2 cellular contexts compared by ENCODE assay signal in the genomic region with DNA sequence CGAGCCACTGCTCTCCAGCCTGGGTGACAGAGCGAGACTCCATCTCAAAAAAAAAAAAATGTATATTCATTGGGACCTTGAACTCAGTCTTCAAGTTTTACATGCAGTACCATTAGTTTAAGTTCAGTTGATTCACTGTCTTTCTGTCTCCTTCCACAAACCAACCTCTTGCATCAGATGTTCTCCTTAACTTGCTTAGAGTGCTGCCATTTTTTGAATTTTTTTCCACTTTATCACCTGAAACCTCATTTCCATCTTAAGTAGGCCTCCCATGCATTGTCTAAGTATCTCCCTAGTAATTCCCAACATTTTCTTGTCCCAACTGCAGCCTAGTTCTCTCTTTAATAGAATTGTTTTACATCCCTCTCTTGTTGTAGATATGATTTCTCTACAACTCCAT. TPM values are rescaled to one million over a fixed set of nuclear protein-coding genes. Genes with fewer than 3 reads are reported as not detected.
"Had no signal": no experiment of that assay in that cellular context is flagged by ENCODE, and none has a peak within 500 bp of the region (broad histone marks: within the 10 kb centered on the region; RNA-seq: fewer than 3 reads in every experiment).

No MANE protein-coding gene starts in this region.

RNA-seq across cellular contexts. Expression of a gene that starts 8.6 kb away (rescaled TPM):
- total RNA-seq: G401, GM12878 had no signal
- polyA plus RNA-seq: GM12878 had no signal

RNA-seq across cellular contexts. Expression of a gene that starts 58.7 kb away (rescaled TPM):
- total RNA-seq: G401 had no signal
